In genomic region chr1:19032413-19032695, GRCh38 we compare ENCODE assay signal across 19 cellular contexts.
DNase-seq lines count a peak whose midpoint lies in the region; ATAC-seq and TF ChIP-seq lines count a peak whose summit lies in the region.
"Had no signal": no experiment of that assay in that cellular context is flagged by ENCODE, and none has a peak within 500 bp of the region (broad histone marks: within the 10 kb centered on the region; RNA-seq: fewer than 3 reads in every experiment).

No MANE protein-coding gene starts in this region.

- no peaks in the 10 kb centered on the region for H4K20me1 ChIP-seq in osteoblast (ENCODE audit: insufficient read depth, low read length)

- TF ChIP-seq CTCF in RWPE2 (IDR thresholded peaks at IDR 0.05; ENCODE audit: poor library complexity, severe bottlenecking) (no peak), neural crest cell (conservative IDR thresholded peaks at IDR 0.05) (no peak), osteoblast (IDR thresholded peaks at IDR 0.05; ENCODE audit: extremely low read depth, low read depth, low read length) (no peak)

- H3K9me3 ChIP-seq in RWPE2 (ENCODE audit: severe bottlenecking) (no peaks in the 10 kb centered on the region), osteoblast (ENCODE audit: low read depth, low read length) (no peaks in the 10 kb centered on the region)
- H3K9me3 ChIP-seq: A549, Caco-2 had no signal

- H3K4me1 Mint-ChIP-seq in neural crest cell = peaks cover 6% of the 10 kb centered on the region

- ATAC-seq in RWPE2 (ENCODE audit: low read depth) = no peak
- ATAC-seq: A549, GM23338 had no signal

- H3K27me3 Mint-ChIP-seq in neural crest cell (ENCODE audit: low read depth) = peaks cover 2% of the 10 kb centered on the region

- H3K27me3 ChIP-seq in RWPE2 (ENCODE audit: insufficient read depth, poor library complexity, severe bottlenecking) = no peaks in the 10 kb centered on the region
- peaks cover 4% of the 10 kb centered on the region for H3K27me3 ChIP-seq in osteoblast (ENCODE audit: insufficient read depth, low read length)

- H3K4me3 ChIP-seq in RWPE2 (ENCODE audit: severe bottlenecking) (no peak overlapping the region), osteoblast (ENCODE audit: insufficient read depth, low read length) (no peak overlapping the region)
- H3K4me3 ChIP-seq: A549, GM23338 had no signal

- no peak overlapping the region for H2AFZ ChIP-seq in osteoblast (ENCODE audit: low read length)
- H2AFZ ChIP-seq: GM23338 had no signal

- DNase-seq in AG20443 (ENCODE audit: low spot score) (peak; percentile 2), RWPE2 (ENCODE audit: low spot score) (no peak), neural crest cell (ENCODE audit: low read depth, low spot score) (no peak), osteoblast (ENCODE audit: insufficient read length, low spot score, missing footprints) (peak; percentile 74), NCI-H2227 (lab: John Stamatoyannopoulos, UW; ENCODE audit: unreplicated experiment) (no peak), COLO668 (lab: John Stamatoyannopoulos, UW; ENCODE audit: unreplicated experiment) (no peak), DMS 273 (lab: John Stamatoyannopoulos, UW; ENCODE audit: unreplicated experiment) (no peak)
- DNase-seq: 8988T, ACHN, C1 segment of cervical spinal cord, DMS 273 treated with DMSO at 0.1 percent for 48 hours, DMS79, EL, GDM1 had no signal

- no peak overlapping the region for H3K4me2 ChIP-seq in osteoblast (ENCODE audit: insufficient read depth, low read length)
- H3K4me2 ChIP-seq: A549, GM23338 had no signal

- no peaks in the 10 kb centered on the region for H3K36me3 ChIP-seq in RWPE2 (ENCODE audit: low read depth)
- H3K36me3 ChIP-seq in osteoblast (ENCODE audit: insufficient read depth, low read length) = no peaks in the 10 kb centered on the region

- peak overlapping the region; percentile 71 for H3K27ac Mint-ChIP-seq in neural crest cell (ENCODE audit: unreplicated experiment)
- H3K27ac Mint-ChIP-seq: CD4-positive, alpha-beta memory T cell; GM23338 had no signal

- no peak overlapping the region for H3K4me3 Mint-ChIP-seq in neural crest cell
- H3K4me3 Mint-ChIP-seq: CD4-positive, alpha-beta memory T cell; GM23338; H9 had no signal

- H3K4me1 ChIP-seq in RWPE2 (ENCODE audit: insufficient read depth, poor library complexity, severe bottlenecking) (peaks cover 34% of the 10 kb centered on the region), osteoblast (ENCODE audit: insufficient read depth, low read length) (peaks cover 11% of the 10 kb centered on the region)

- H3K27ac ChIP-seq in RWPE2 (ENCODE audit: poor library complexity, severe bottlenecking) = peak overlapping the region; percentile 91
- no peak overlapping the region for H3K27ac ChIP-seq in osteoblast (ENCODE audit: low read depth, low read length)
- H3K27ac ChIP-seq: A549 had no signal

- no peaks in the 10 kb centered on the region for H3K9me3 Mint-ChIP-seq in neural crest cell
- H3K9me3 Mint-ChIP-seq: CD4-positive, alpha-beta memory T cell; GM23338; H9 had no signal

- no peaks in the 10 kb centered on the region for H3K79me2 ChIP-seq in osteoblast (ENCODE audit: insufficient read depth, low read length)

- no peaks in the 10 kb centered on the region for H3K36me3 Mint-ChIP-seq in neural crest cell (ENCODE audit: low read depth)
- H3K36me3 Mint-ChIP-seq: CD4-positive, alpha-beta memory T cell had no signal

Comparison
In these comparisons a context has a peak if more than half of its experiments do, and no peak if none do; other contexts are left out.
1. DNase-seq: peak in AG20443 (single experiment) and osteoblast (single experiment); none in RWPE2 (single experiment), neural crest cell (single experiment), NCI-H2227 (single experiment), COLO668 (single experiment) and DMS 273 (single experiment).